Comparison of ENCODE assay signal across 8 cellular contexts in genomic region chr6:157034433-157035230, GRCh38.
DNase-seq lines count a peak whose midpoint lies in the region; ATAC-seq, FAIRE-seq and TF ChIP-seq lines count a peak whose summit lies in the region.

No MANE protein-coding gene starts in this region.

- no peak overlapping the region for H3K4me3 ChIP-seq in bronchial epithelial cell (ENCODE audit: low read depth, low read length)

- ATAC-seq in HG03175 (IDR thresholded peaks at IDR 0.05; ENCODE audit: unreplicated experiment), result peak; percentile 53
- ATAC-seq in HG02870 (IDR thresholded peaks at IDR 0.05; ENCODE audit: unreplicated experiment), result no peak

- H3K36me3 ChIP-seq in bronchial epithelial cell (ENCODE audit: control insufficient read depth, insufficient read depth, low read length), result no peaks in the 10 kb centered on the region

- H3K27me3 ChIP-seq in bronchial epithelial cell (ENCODE audit: control insufficient read depth, insufficient read depth, low read length), result no peaks in the 10 kb centered on the region

- peak; percentile 59 for TF ChIP-seq CTCF in bronchial epithelial cell (IDR thresholded peaks at IDR 0.05; ENCODE audit: insufficient read depth, low read length, severe bottlenecking)

- FAIRE-seq in bronchial epithelial cell (lab: Jason Lieb, UNC), result no peak

- peak; percentile 68 for DNase-seq in DMS53 (lab: John Stamatoyannopoulos, UW)
- DNase-seq in NOMO-1 treated with dmso at 0.1 percent for 144 hours (lab: John Stamatoyannopoulos, UW; ENCODE audit: unreplicated experiment), result peak; percentile 5
- DNase-seq in bronchial epithelial cell (ENCODE audit: low read depth), result peak; percentile 72
- DNase-seq in lung microvascular endothelial cell (ENCODE audit: low read depth in 2 of 2), result peak; percentile 78 to 87
- DNase-seq in cortex of kidney (lab: John Stamatoyannopoulos, UW), result no peak
- no peak for DNase-seq in activated CD4-positive, alpha-beta T cell treated with anti-CD3 and anti-CD28 coated beads, Interleukin-2, amount 50 U/mL, for 4 hours

Comparison
In these comparisons a context has a peak if more than half of its experiments do, and no peak if none do; other contexts are left out.
1. DNase-seq: peak in DMS53 (single experiment), NOMO-1 treated with dmso at 0.1 percent for 144 hours (single experiment), bronchial epithelial cell (single experiment) and lung microvascular endothelial cell (2 of 2); none in cortex of kidney (single experiment) and activated CD4-positive, alpha-beta T cell treated with anti-CD3 and anti-CD28 coated beads, Interleukin-2, amount 50 U/mL, for 4 hours (0 of 2).